In the genomic region with DNA sequence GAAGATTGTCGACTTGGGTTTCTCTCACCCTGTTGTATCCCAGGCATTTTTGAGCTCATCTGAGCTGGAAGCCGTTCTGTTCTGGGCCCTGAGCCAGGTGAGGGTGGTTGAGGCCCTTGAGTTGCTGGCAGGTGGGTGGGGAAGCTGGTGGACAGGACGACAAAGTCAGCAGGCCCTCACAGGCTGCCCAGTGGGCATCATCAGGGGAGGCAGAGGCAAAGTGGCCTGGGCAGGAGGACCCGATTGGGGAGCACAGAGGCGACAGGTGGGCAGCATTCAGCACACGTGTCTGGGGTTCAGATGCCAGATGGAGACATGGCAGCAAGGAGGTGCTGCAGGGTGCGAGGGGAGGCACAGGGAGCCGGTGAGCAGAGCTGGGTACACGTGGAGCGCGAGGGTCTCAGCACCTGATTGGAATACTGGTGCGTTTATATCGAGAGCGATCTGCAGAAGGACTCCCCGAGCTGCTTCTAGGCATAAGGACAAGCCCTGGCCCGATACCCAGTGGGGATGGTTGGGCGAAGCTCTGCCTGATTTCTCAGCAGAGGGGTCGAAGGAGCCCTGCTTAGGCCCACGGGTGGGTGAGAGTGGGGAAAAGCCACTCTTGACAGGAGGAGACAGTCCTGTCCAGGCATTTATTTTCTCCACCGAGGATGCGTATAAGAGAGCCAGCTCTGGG, we compare ENCODE assay signal across 1 cellular context.
TF ChIP-seq lines count a peak whose summit lies in the region.

No MANE protein-coding gene starts in this region.

TF ChIP-seq in GM12891, 5 proteins besides CTCF, POLR2A, EP300 and RAD21:
- no peak for TF ChIP-seq SPI1 (IDR thresholded peaks at IDR 0.05; ENCODE audit: low read depth, low read length)
- no peak for TF ChIP-seq TAF1 (IDR thresholded peaks at IDR 0.05; ENCODE audit: low read depth, low read length)
- no peak for TF ChIP-seq POU2F2 (IDR thresholded peaks at IDR 0.05; ENCODE audit: low read depth, low read length)
- no peak for TF ChIP-seq PAX5 (IDR thresholded peaks at IDR 0.05; ENCODE audit: insufficient read depth, low read length, severe bottlenecking)
- no peak for TF ChIP-seq POLR2AphosphoS5 (IDR thresholded peaks at IDR 0.05; ENCODE audit: low read depth, low read length)
